40 cellular contexts compared by ENCODE assay signal in the genomic region with DNA sequence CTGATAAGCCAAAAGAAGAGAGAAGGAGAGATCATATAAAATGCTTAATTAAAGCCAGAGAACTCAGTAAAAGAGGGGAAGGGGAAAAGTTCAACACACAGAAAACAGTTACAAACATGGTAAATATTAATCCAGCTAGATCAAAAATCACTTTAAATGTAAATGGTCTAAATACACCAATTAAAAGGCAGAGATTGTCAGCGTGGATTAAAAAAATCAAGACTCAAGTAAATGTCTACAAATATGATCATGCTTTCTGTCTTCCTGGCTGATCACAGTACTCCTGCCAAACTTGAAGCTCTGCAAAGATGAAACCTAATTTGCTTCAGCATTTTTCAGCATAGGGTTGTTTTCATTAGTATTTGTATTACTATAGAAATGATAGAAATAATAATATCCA.
"Had no signal": no experiment of that assay in that cellular context is flagged by ENCODE, and none has a peak within 500 bp of the region (broad histone marks: within the 10 kb centered on the region; RNA-seq: fewer than 3 reads in every experiment).

No MANE protein-coding gene starts in this region.

- H3K36me3 ChIP-seq: ascending aorta, cardiac muscle cell, WERI-Rb-1 had no signal

- H3K4me3 ChIP-seq: ascending aorta, cardiac muscle cell had no signal

- H3K9me3 Mint-ChIP-seq: activated CD4-positive, alpha-beta memory T cell treated with anti-CD3 and anti-CD28 coated beads, Interleukin-2, amount 10 ng/mL, durations not matched to agents 7 days and 5 days; activated CD4-positive, alpha-beta T cell treated with anti-CD3 and anti-CD28 coated beads, Interleukin-2, amount 10 ng/mL, durations not matched to agents 7 days and 5 days had no signal

- H3K9me3 ChIP-seq: ascending aorta had no signal

- H3K27ac ChIP-seq: ascending aorta, cardiac muscle cell, WERI-Rb-1 had no signal

- FAIRE-seq: bronchial epithelial cell, TTC549 had no signal

- H3K36me3 Mint-ChIP-seq: activated CD8-positive, alpha-beta memory T cell treated with anti-CD3 and anti-CD28 coated beads, Interleukin-2, amount 10 ng/mL, durations not matched to agents 7 days and 5 days; activated naive CD4-positive, alpha-beta T cell treated with anti-CD3 and anti-CD28 coated beads, Interleukin-2, amount 10 ng/mL, durations not matched to agents 7 days and 5 days; activated naive CD8-positive, alpha-beta T cell treated with anti-CD3 and anti-CD28 coated beads, Interleukin-2, amount 10 ng/mL, durations not matched to agents 7 days and 5 days; brain had no signal

- ATAC-seq: activated CD4-positive, alpha-beta T cell treated with anti-CD3 and anti-CD28 coated beads for 36 hours; activated CD4-positive, CD25-positive, alpha-beta regulatory T cell treated with anti-CD3 and anti-CD28 coated beads, Interleukin-2, amount 50 U/mL, for 24 hours; activated CD8-positive, alpha-beta memory T cell treated with anti-CD3 and anti-CD28 coated beads, Interleukin-2, amount 10 ng/mL, durations not matched to agents 7 days and 5 days; activated CD8-positive, alpha-beta T cell treated with anti-CD3 and anti-CD28 coated beads, Interleukin-2, amount 10 ng/mL, durations not matched to agents 7 days and 5 days; activated naive CD8-positive, alpha-beta T cell treated with anti-CD3 and anti-CD28 coated beads, Interleukin-2, amount 50 U/mL, for 24 hours had no signal

- H3K27me3 ChIP-seq: ascending aorta, cardiac muscle cell had no signal

- H3K4me1 Mint-ChIP-seq: activated CD4-positive, alpha-beta T cell treated with anti-CD3 and anti-CD28 coated beads for 36 hours; activated CD4-positive, alpha-beta T cell treated with anti-CD3 and anti-CD28 coated beads, Interleukin-2, amount 10 ng/mL, durations not matched to agents 7 days and 5 days; activated naive CD4-positive, alpha-beta T cell treated with anti-CD3 and anti-CD28 coated beads, Interleukin-2, amount 10 ng/mL, durations not matched to agents 7 days and 5 days; activated naive CD4-positive, alpha-beta T cell treated with anti-CD3 and anti-CD28 coated beads, Interleukin-2, amount 50 U/mL, for 24 hours; activated naive CD8-positive, alpha-beta T cell treated with anti-CD3 and anti-CD28 coated beads, Interleukin-2, amount 10 ng/mL, durations not matched to agents 7 days and 5 days; activated naive CD8-positive, alpha-beta T cell treated with anti-CD3 and anti-CD28 coated beads, Interleukin-2, amount 50 U/mL, for 24 hours; central memory CD8-positive, alpha-beta T cell had no signal

- H3K4me3 Mint-ChIP-seq: activated CD4-positive, alpha-beta memory T cell treated with anti-CD3 and anti-CD28 coated beads, Interleukin-2, amount 10 ng/mL, durations not matched to agents 7 days and 5 days; activated CD4-positive, alpha-beta T cell treated with anti-CD3 and anti-CD28 coated beads for 36 hours; activated CD4-positive, alpha-beta T cell treated with anti-CD3 and anti-CD28 coated beads, Interleukin-2, amount 10 ng/mL, durations not matched to agents 7 days and 5 days; activated CD8-positive, alpha-beta memory T cell treated with anti-CD3 and anti-CD28 coated beads, Interleukin-2, amount 10 ng/mL, durations not matched to agents 7 days and 5 days; activated CD8-positive, alpha-beta T cell treated with anti-CD3 and anti-CD28 coated beads, Interleukin-2, amount 10 ng/mL, durations not matched to agents 7 days and 5 days; activated naive CD4-positive, alpha-beta T cell treated with anti-CD3 and anti-CD28 coated beads, Interleukin-2, amount 10 ng/mL, durations not matched to agents 7 days and 5 days; activated naive CD4-positive, alpha-beta T cell treated with anti-CD3 and anti-CD28 coated beads, Interleukin-2, amount 50 U/mL, for 24 hours; activated naive CD8-positive, alpha-beta T cell; activated naive CD8-positive, alpha-beta T cell treated with anti-CD3 and anti-CD28 coated beads, Interleukin-2, amount 10 ng/mL, durations not matched to agents 7 days and 5 days; activated naive CD8-positive, alpha-beta T cell treated with anti-CD3 and anti-CD28 coated beads, Interleukin-2, amount 50 U/mL, for 24 hours; activated T-cell treated with anti-CD3 and anti-CD28 coated beads, Interleukin-2, amount 50 U/mL, for 24 hours; brain; central memory CD8-positive, alpha-beta T cell; T-helper 1 cell treated with Interleukin-12 subunit alpha and Interleukin-12 subunit beta and Interleukin-4 antibody, amounts not matched to agents 30 μg/mL and 1 μg/mL, for 36 hours; T-helper 2 cell treated with Interferon-gamma antibody and Interleukin-4, amounts not matched to agents 5 μg/mL and 100 μg/mL, for 36 hours had no signal

- DNase-seq: activated CD4-positive, alpha-beta memory T cell treated with anti-CD3 and anti-CD28 coated beads, Interleukin-2, amount 10 ng/mL, durations not matched to agents 7 days and 5 days; activated CD4-positive, alpha-beta T cell treated with anti-CD3 and anti-CD28 coated beads for 1 hour; activated CD4-positive, alpha-beta T cell treated with anti-CD3 and anti-CD28 coated beads for 36 hours; activated CD4-positive, alpha-beta T cell treated with anti-CD3 and anti-CD28 coated beads for 48 hours; activated CD4-positive, alpha-beta T cell treated with anti-CD3 and anti-CD28 coated beads, Interleukin-2, amount 10 ng/mL, durations not matched to agents 7 days and 5 days; activated CD4-positive, alpha-beta T cell treated with anti-CD3 and anti-CD28 coated beads, Interleukin-2, amount 50 U/mL, for 48 hours; activated CD4-positive, CD25-positive, alpha-beta regulatory T cell; activated CD8-positive, alpha-beta memory T cell treated with anti-CD3 and anti-CD28 coated beads for 24 hours; activated CD8-positive, alpha-beta memory T cell treated with anti-CD3 and anti-CD28 coated beads, Interleukin-2, amount 10 ng/mL, durations not matched to agents 7 days and 5 days; activated CD8-positive, alpha-beta memory T cell treated with anti-CD3 and anti-CD28 coated beads, Interleukin-2, amount 50 U/mL, for 48 hours; activated CD8-positive, alpha-beta T cell treated with anti-CD3 and anti-CD28 coated beads, Interleukin-2, amount 10 ng/mL, durations not matched to agents 7 days and 5 days; activated effector memory CD4-positive, alpha-beta T cell treated with Interleukin-2 at 50 U/mL for 16 hours; activated gamma-delta T cell; activated naive CD4-positive, alpha-beta T cell treated with anti-CD3 and anti-CD28 coated beads, Interleukin-2, amount 10 ng/mL, durations not matched to agents 7 days and 5 days; activated naive CD4-positive, alpha-beta T cell treated with Interleukin-2 at 50 U/mL for 16 hours; activated naive CD8-positive, alpha-beta T cell treated with anti-CD3 and anti-CD28 coated beads, Interleukin-2, amount 10 ng/mL, durations not matched to agents 7 days and 5 days; activated naive CD8-positive, alpha-beta T cell treated with anti-CD3 and anti-CD28 coated beads, Interleukin-2, amount 50 U/mL, for 24 hours; activated T-cell treated with anti-CD3 and anti-CD28 coated beads, Interleukin-2, amount 50 U/mL, for 24 hours; activated T-cell treated with anti-CD3 and anti-CD28 coated beads, Interleukin-2, amount 50 U/mL, for 48 hours; amygdala; anterior cingulate cortex; caudate nucleus; cerebellar nuclear complex; T-helper 1 cell; T-helper 2 cell; T-helper 9 cell; WERI-Rb-1 had no signal

- H3K27ac Mint-ChIP-seq: activated CD4-positive, alpha-beta memory T cell treated with anti-CD3 and anti-CD28 coated beads, Interleukin-2, amount 10 ng/mL, durations not matched to agents 7 days and 5 days; activated CD4-positive, alpha-beta T cell treated with anti-CD3 and anti-CD28 coated beads for 36 hours; activated CD4-positive, alpha-beta T cell treated with anti-CD3 and anti-CD28 coated beads, Interleukin-2, amount 10 ng/mL, durations not matched to agents 7 days and 5 days; activated CD8-positive, alpha-beta memory T cell treated with anti-CD3 and anti-CD28 coated beads, Interleukin-2, amount 10 ng/mL, durations not matched to agents 7 days and 5 days; activated CD8-positive, alpha-beta T cell treated with anti-CD3 and anti-CD28 coated beads, Interleukin-2, amount 10 ng/mL, durations not matched to agents 7 days and 5 days; activated naive CD4-positive, alpha-beta T cell treated with anti-CD3 and anti-CD28 coated beads, Interleukin-2, amount 10 ng/mL, durations not matched to agents 7 days and 5 days; activated naive CD4-positive, alpha-beta T cell treated with anti-CD3 and anti-CD28 coated beads, Interleukin-2, amount 50 U/mL, for 24 hours; activated naive CD8-positive, alpha-beta T cell; activated naive CD8-positive, alpha-beta T cell treated with anti-CD3 and anti-CD28 coated beads, Interleukin-2, amount 10 ng/mL, durations not matched to agents 7 days and 5 days; activated naive CD8-positive, alpha-beta T cell treated with anti-CD3 and anti-CD28 coated beads, Interleukin-2, amount 50 U/mL, for 24 hours; activated T-cell treated with anti-CD3 and anti-CD28 coated beads, Interleukin-2, amount 50 U/mL, for 24 hours; activated T-helper 2 cell treated with anti-CD3 and anti-CD28 coated beads, Interferon-gamma antibody, Interleukin-2, Interleukin-4, amounts not matched to agents 10 μg/mL and 5 μg/mL and 100 μg/mL, durations not matched to agents 14 hours and 24 hours and 36 hours; brain; T-helper 1 cell treated with Interleukin-12 subunit alpha and Interleukin-12 subunit beta and Interleukin-4 antibody, amounts not matched to agents 30 μg/mL and 1 μg/mL, for 36 hours; T-helper 2 cell treated with Interferon-gamma antibody and Interleukin-4, amounts not matched to agents 5 μg/mL and 100 μg/mL, for 36 hours; WTC11 had no signal

- H3K4me1 ChIP-seq: ascending aorta had no signal
